Comparison of ENCODE assay signal across 1 cellular context in the genomic region with DNA sequence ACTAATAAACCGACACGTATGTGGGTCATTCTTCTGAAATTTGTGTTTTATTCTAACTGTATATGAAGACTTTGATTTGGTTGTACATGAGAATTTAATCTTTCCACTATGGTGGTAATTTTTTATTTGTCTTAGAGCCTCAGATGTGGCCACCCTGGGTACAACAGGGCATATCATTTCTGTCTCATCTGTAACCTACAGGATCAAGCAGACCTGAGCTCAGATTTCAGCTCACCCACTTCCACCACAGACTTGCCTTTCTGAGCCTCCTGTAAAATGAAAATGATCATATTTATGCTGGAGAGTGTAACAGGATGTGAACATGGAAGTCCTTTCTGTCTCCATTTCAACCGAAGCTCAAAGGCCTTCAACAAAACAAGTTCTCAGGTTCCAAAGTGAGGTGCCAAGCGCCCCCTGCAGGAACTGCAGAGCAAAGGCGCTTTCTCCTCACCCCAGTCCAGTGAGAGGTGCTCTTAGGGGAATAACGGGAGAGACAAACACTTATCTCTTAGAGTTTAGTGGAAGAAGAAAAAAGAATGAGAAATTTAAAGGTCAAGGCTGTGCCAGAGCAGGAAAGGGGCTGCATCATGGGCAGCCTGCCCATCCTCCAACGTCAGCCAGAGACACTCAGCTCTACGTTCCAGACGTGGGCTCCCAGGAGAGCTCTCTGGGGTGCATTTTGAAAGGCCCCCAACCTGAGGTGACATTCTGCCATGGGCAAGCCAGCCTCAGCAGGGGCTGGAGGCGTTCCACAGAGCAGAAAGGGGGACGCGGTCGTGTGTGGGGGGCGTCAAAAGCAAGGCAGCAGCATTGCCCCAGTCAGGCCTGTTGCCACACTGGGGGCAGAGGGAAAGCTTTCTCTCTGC.
TF ChIP-seq lines count a peak whose summit lies in the region.

No MANE protein-coding gene starts in this region.

TF ChIP-seq in HepG2, 621 proteins besides CTCF, POLR2A, EP300 and RAD21 (continued from another document and continues in another):
- peak; percentile 72 for TF ChIP-seq ZNF574 (CRISPR knock-in tag; IDR thresholded peaks at IDR 0.05)
- TF ChIP-seq SALL1 (CRISPR knock-in tag; IDR thresholded peaks at IDR 0.05) = peak; percentile 24; the same call in 1 of the 2 replicates
- TF ChIP-seq ZNF616 (CRISPR knock-in tag; IDR thresholded peaks at IDR 0.05; ENCODE audit: low read depth) = no peak
- no peak for TF ChIP-seq ZNF775 (CRISPR knock-in tag; IDR thresholded peaks at IDR 0.05; ENCODE audit: borderline replicate concordance)
- TF ChIP-seq HDAC6 (IDR thresholded peaks at IDR 0.05; ENCODE audit: low read depth, low read length) = no peak
- no peak for TF ChIP-seq WIZ (CRISPR knock-in tag; IDR thresholded peaks at IDR 0.05)
- TF ChIP-seq PAF1 (CRISPR knock-in tag; IDR thresholded peaks at IDR 0.05) = no peak
- TF ChIP-seq IRF2 (CRISPR knock-in tag; IDR thresholded peaks at IDR 0.05) = peak; percentile 59
- no peak for TF ChIP-seq ZFP36L2 (CRISPR knock-in tag; IDR thresholded peaks at IDR 0.05)
- TF ChIP-seq AGO2 (optimal IDR thresholded peaks at IDR 0.05; ENCODE audit: low read depth, low read length) = no peak
- TF ChIP-seq SIX1 (CRISPR knock-in tag; IDR thresholded peaks at IDR 0.05; ENCODE audit: borderline replicate concordance) = peak; percentile 68; the same call in 1 of the 2 replicates
- TF ChIP-seq KAT8 (CRISPR knock-in tag; IDR thresholded peaks at IDR 0.05) = peak; percentile 50; the same call in 1 of the 2 replicates
- TF ChIP-seq ZSCAN22 (CRISPR knock-in tag; IDR thresholded peaks at IDR 0.05) = no peak
- TF ChIP-seq LCORL (IDR thresholded peaks at IDR 0.05) = no peak
- 0 out of 2 replicates have a peak, but pooled peaks have one; percentile 47 for TF ChIP-seq LCORL (CRISPR knock-in tag; IDR thresholded peaks at IDR 0.05)
- TF ChIP-seq ZNF577 (CRISPR knock-in tag; IDR thresholded peaks at IDR 0.05; ENCODE audit: borderline replicate concordance, low read depth) = no peak
- TF ChIP-seq LRRFIP1 (CRISPR knock-in tag; conservative IDR thresholded peaks at IDR 0.05) = no peak
- TF ChIP-seq PLRG1 (conservative IDR thresholded peaks at IDR 0.05) = no peak
- peak; percentile 43; the same call in 1 of the 2 replicates for TF ChIP-seq ZNF580 (CRISPR knock-in tag; IDR thresholded peaks at IDR 0.05; ENCODE audit: borderline replicate concordance, low read depth)
- 0 out of 2 replicates have a peak, but pooled peaks have one; percentile 11 for TF ChIP-seq DRAP1 (CRISPR knock-in tag; IDR thresholded peaks at IDR 0.05)
- TF ChIP-seq, protein P1, sequence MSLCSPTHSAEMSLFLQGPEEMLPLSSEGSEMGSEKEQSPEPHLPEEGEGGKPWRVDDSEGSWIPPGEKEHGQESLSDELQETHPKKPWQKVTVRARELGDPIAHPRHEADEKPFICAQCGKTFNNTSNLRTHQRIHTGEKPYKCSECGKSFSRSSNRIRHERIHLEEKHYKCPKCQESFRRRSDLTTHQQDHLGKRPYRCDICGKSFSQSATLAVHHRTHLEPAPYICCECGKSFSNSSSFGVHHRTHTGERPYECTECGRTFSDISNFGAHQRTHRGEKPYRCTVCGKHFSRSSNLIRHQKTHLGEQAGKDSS (CRISPR knock-in tag; IDR thresholded peaks at IDR 0.05; ENCODE audit: borderline replicate concordance, low read depth) = no peak
- TF ChIP-seq ZNF354B (CRISPR knock-in tag; IDR thresholded peaks at IDR 0.05) = no peak
- no peak for TF ChIP-seq CREB1 (IDR thresholded peaks at IDR 0.05)
- 0 out of 2 replicates have a peak, but pooled peaks have one; percentile 15 for TF ChIP-seq CREB1 (CRISPR knock-in tag; IDR thresholded peaks at IDR 0.05)
- peak; percentile 55; the same call in 1 of the 2 replicates for TF ChIP-seq ZNF350 (CRISPR knock-in tag; IDR thresholded peaks at IDR 0.05; ENCODE audit: borderline replicate concordance, low read depth)
- TF ChIP-seq MIER2 (CRISPR knock-in tag; IDR thresholded peaks at IDR 0.05) = peak; percentile 67; the same call in 1 of the 2 replicates
- TF ChIP-seq SMAD3 (CRISPR knock-in tag; IDR thresholded peaks at IDR 0.05) = 0 out of 2 replicates have a peak, but pooled peaks have one; percentile 31
- no peak for TF ChIP-seq ZNF674 (CRISPR knock-in tag; IDR thresholded peaks at IDR 0.05; ENCODE audit: low read depth)
- no peak for TF ChIP-seq KDM2A (CRISPR knock-in tag; IDR thresholded peaks at IDR 0.05; ENCODE audit: borderline replicate concordance, low read depth)
- peak; percentile 74 for TF ChIP-seq ZMYM4 (CRISPR knock-in tag; IDR thresholded peaks at IDR 0.05)
- TF ChIP-seq ZNF782 (CRISPR knock-in tag; IDR thresholded peaks at IDR 0.05; ENCODE audit: borderline replicate concordance) = no peak; the same call in 1 of the 2 replicates
- TF ChIP-seq ZNF607 (CRISPR knock-in tag; IDR thresholded peaks at IDR 0.05; ENCODE audit: borderline replicate concordance) = 0 out of 2 replicates have a peak, but pooled peaks have one; percentile 23
- 0 out of 2 replicates have a peak, but pooled peaks have one; percentile 44 for TF ChIP-seq ZNF430 (CRISPR knock-in tag; IDR thresholded peaks at IDR 0.05)
- TF ChIP-seq, protein P2, sequence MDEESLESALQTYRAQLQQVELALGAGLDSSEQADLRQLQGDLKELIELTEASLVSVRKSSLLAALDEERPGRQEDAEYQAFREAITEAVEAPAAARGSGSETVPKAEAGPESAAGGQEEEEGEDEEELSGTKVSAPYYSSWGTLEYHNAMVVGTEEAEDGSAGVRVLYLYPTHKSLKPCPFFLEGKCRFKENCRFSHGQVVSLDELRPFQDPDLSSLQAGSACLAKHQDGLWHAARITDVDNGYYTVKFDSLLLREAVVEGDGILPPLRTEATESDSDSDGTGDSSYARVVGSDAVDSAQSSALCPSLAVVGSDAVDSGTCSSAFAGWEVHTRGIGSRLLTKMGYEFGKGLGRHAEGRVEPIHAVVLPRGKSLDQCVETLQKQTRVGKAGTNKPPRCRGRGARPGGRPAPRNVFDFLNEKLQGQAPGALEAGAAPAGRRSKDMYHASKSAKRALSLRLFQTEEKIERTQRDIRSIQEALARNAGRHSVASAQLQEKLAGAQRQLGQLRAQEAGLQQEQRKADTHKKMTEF (CRISPR knock-in tag; IDR thresholded peaks at IDR 0.05) = no peak
- TF ChIP-seq ZNF605 (CRISPR knock-in tag; IDR thresholded peaks at IDR 0.05) = peak; percentile 54; the same call in 1 of the 2 replicates
- peak; percentile 87 for TF ChIP-seq ZNF644 (CRISPR knock-in tag; IDR thresholded peaks at IDR 0.05; ENCODE audit: low read depth)
- 0 out of 2 replicates have a peak, but pooled peaks have one; percentile 22 for TF ChIP-seq TBX2 (CRISPR knock-in tag; IDR thresholded peaks at IDR 0.05; ENCODE audit: borderline replicate concordance)
- TF ChIP-seq ARID5B (CRISPR knock-in tag; IDR thresholded peaks at IDR 0.05) = peak; percentile 25; the same call in 1 of the 2 replicates
- peak; percentile 78 for TF ChIP-seq STAG1 (CRISPR knock-in tag; IDR thresholded peaks at IDR 0.05)
- TF ChIP-seq ZNF878 (CRISPR knock-in tag; IDR thresholded peaks at IDR 0.05) = no peak
- no peak for TF ChIP-seq ZNF567 (CRISPR knock-in tag; IDR thresholded peaks at IDR 0.05; ENCODE audit: borderline replicate concordance)
- no peak for TF ChIP-seq ZNF367 (CRISPR knock-in tag; IDR thresholded peaks at IDR 0.05; ENCODE audit: borderline replicate concordance)
- TF ChIP-seq ZFY (CRISPR knock-in tag; IDR thresholded peaks at IDR 0.05) = peak; percentile 49
- peak; percentile 21; the same call in 1 of the 2 replicates for TF ChIP-seq ZNF614 (CRISPR knock-in tag; IDR thresholded peaks at IDR 0.05; ENCODE audit: borderline replicate concordance)
- TF ChIP-seq KAT7 (CRISPR knock-in tag; IDR thresholded peaks at IDR 0.05; ENCODE audit: borderline replicate concordance) = no peak
- no peak for TF ChIP-seq REST (IDR thresholded peaks at IDR 0.05; ENCODE audit: borderline replicate concordance in 1 of 2, low read depth in 1 of 2, low read length in 2 of 2)
- no peak for TF ChIP-seq MIER3 (CRISPR knock-in tag; IDR thresholded peaks at IDR 0.05; ENCODE audit: borderline replicate concordance)
